26 cellular contexts compared by ENCODE assay signal in the genomic region with DNA sequence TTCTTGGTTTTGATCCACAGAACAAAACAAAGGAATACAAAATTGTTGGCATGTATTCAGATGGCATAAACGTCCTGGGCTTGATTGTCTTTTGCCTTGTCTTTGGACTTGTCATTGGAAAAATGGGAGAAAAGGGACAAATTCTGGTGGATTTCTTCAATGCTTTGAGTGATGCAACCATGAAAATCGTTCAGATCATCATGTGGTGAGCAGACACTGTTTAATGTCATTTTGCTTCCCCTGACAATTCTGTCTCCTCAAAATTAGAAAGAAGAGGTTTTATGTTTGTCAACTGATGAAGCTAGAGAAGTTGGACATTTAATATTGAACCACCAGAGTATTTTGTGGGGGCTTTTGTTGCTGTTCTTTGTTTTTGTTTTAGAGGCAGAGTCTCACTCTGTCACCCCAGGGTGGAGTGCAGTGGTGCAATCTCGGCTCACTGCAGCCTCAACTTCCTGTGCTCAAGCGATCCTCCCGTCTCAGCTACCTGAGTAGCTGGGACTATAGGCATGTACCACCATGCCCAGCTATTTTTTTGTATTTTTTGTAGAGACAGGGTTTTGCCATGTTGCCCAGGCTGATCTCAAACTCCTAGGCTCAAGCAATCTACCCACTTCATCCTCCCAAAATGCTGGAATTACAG.
DNase-seq lines count a peak whose midpoint lies in the region; ATAC-seq lines count a peak whose summit lies in the region.
"Had no signal": no experiment of that assay in that cellular context is flagged by ENCODE, and none has a peak within 500 bp of the region (broad histone marks: within the 10 kb centered on the region; RNA-seq: fewer than 3 reads in every experiment).

No MANE protein-coding gene starts in this region.

- no peaks in the 10 kb centered on the region for H3K27me3 ChIP-seq in SJCRH30
- H3K27me3 ChIP-seq: body of pancreas, esophagus muscularis mucosa, hepatocyte had no signal

- peak; percentile 50 for DNase-seq in activated CD8-positive, alpha-beta memory T cell treated with anti-CD3 and anti-CD28 coated beads, Interleukin-2, amount 10 ng/mL, durations not matched to agents 7 days and 5 days
- DNase-seq in activated CD8-positive, alpha-beta memory T cell treated with anti-CD3 and anti-CD28 coated beads, Interleukin-2, amount 50 U/mL, for 48 hours = no peak
- DNase-seq in OCI-M1 (lab: John Stamatoyannopoulos, UW) (peak; percentile 94), SJCRH30 (no peak), D341Med (ENCODE audit: low spot score) (no peak), NCI-H2227 treated with DMSO at 0.1 percent for 48 hours (lab: John Stamatoyannopoulos, UW) (no peak)
- no peak for DNase-seq in stimulated activated effector memory CD8-positive, alpha-beta T cell treated with anti-CD3 and anti-CD28 coated beads, Interleukin-12 subunit alpha, Interleukin-12 subunit beta, amount 100 ng/mL, for 72 hours (ENCODE audit: low spot score in 2 of 2)
- DNase-seq: activated B cell treated with CpG ODN at 0.5 μM for 24 hours; body of pancreas; effector memory CD4-positive, alpha-beta T cell; GOT3; immature natural killer cell; IMR-90; mesendoderm; natural killer cell; NCI-H1417 treated with DMSO at 0.1 percent for 48 hours; NCI-H2107; NCI-H510A; small intestine; stimulated activated CD4-positive, alpha-beta T cell treated with anti-CD3 and anti-CD28 coated beads, Interleukin-2, amount 100 ng/mL, for 48 hours; T1000 had no signal

- CTCF ChIA-PET in activated CD8-positive, alpha-beta memory T cell treated with anti-CD3 and anti-CD28 coated beads, Interleukin-2, amount 10 ng/mL, durations not matched to agents 7 days and 5 days (lab: Charles Lee) = interaction anchor here (1.6 kb wide), 1 partner anchor 25 kb away, joined by 3 read pairs; no protein-coding TSS in a partner anchor

- H3K9me3 Mint-ChIP-seq in activated CD8-positive, alpha-beta memory T cell treated with anti-CD3 and anti-CD28 coated beads, Interleukin-2, amount 10 ng/mL, durations not matched to agents 7 days and 5 days (ENCODE audit: low read depth) = no peaks in the 10 kb centered on the region
- H3K9me3 Mint-ChIP-seq in activated naive CD4-positive, alpha-beta T cell treated with anti-CD3 and anti-CD28 coated beads, Interleukin-2, amount 50 U/mL, for 24 hours = no peaks in the 10 kb centered on the region
- no peaks in the 10 kb centered on the region for H3K9me3 Mint-ChIP-seq in stimulated activated effector memory CD8-positive, alpha-beta T cell treated with anti-CD3 and anti-CD28 coated beads, Interleukin-12 subunit alpha, Interleukin-12 subunit beta, amount 100 ng/mL, for 72 hours
- H3K9me3 Mint-ChIP-seq: activated B cell treated with CpG ODN at 0.5 μM for 24 hours, immature natural killer cell, natural killer cell had no signal

- peaks cover 26% of the 10 kb centered on the region for H3K4me1 Mint-ChIP-seq in activated CD8-positive, alpha-beta memory T cell treated with anti-CD3 and anti-CD28 coated beads, Interleukin-2, amount 10 ng/mL, durations not matched to agents 7 days and 5 days
- H3K4me1 Mint-ChIP-seq in activated naive CD4-positive, alpha-beta T cell treated with anti-CD3 and anti-CD28 coated beads, Interleukin-2, amount 50 U/mL, for 24 hours = peaks cover 31% of the 10 kb centered on the region
- peaks cover 25% of the 10 kb centered on the region for H3K4me1 Mint-ChIP-seq in stimulated activated effector memory CD8-positive, alpha-beta T cell treated with anti-CD3 and anti-CD28 coated beads, Interleukin-12 subunit alpha, Interleukin-12 subunit beta, amount 100 ng/mL, for 72 hours
- H3K4me1 Mint-ChIP-seq: activated B cell treated with CpG ODN at 0.5 μM for 24 hours had no signal

- peak overlapping the region; percentile 52 for H3K27ac Mint-ChIP-seq in activated CD8-positive, alpha-beta memory T cell treated with anti-CD3 and anti-CD28 coated beads, Interleukin-2, amount 10 ng/mL, durations not matched to agents 7 days and 5 days
- H3K27ac Mint-ChIP-seq in activated naive CD4-positive, alpha-beta T cell treated with anti-CD3 and anti-CD28 coated beads, Interleukin-2, amount 50 U/mL, for 24 hours = peak overlapping the region; percentile 10
- H3K27ac Mint-ChIP-seq in stimulated activated effector memory CD8-positive, alpha-beta T cell treated with anti-CD3 and anti-CD28 coated beads, Interleukin-12 subunit alpha, Interleukin-12 subunit beta, amount 100 ng/mL, for 72 hours = peak overlapping the region; percentile 7
- H3K27ac Mint-ChIP-seq: activated B cell treated with CpG ODN at 0.5 μM for 24 hours, immature natural killer cell, natural killer cell had no signal

- no peak for ATAC-seq in activated CD8-positive, alpha-beta memory T cell treated with anti-CD3 and anti-CD28 coated beads, Interleukin-2, amount 10 ng/mL, durations not matched to agents 7 days and 5 days
- peak; percentile 51 for ATAC-seq in stimulated activated effector memory CD8-positive, alpha-beta T cell treated with anti-CD3 and anti-CD28 coated beads, Interleukin-12 subunit alpha, Interleukin-12 subunit beta, amount 100 ng/mL, for 72 hours
- ATAC-seq: A549, body of pancreas, left lobe of liver, natural killer cell had no signal

- H3K27me3 Mint-ChIP-seq in activated CD8-positive, alpha-beta memory T cell treated with anti-CD3 and anti-CD28 coated beads, Interleukin-2, amount 10 ng/mL, durations not matched to agents 7 days and 5 days = no peaks in the 10 kb centered on the region
- no peaks in the 10 kb centered on the region for H3K27me3 Mint-ChIP-seq in activated naive CD4-positive, alpha-beta T cell treated with anti-CD3 and anti-CD28 coated beads, Interleukin-2, amount 50 U/mL, for 24 hours
- H3K27me3 Mint-ChIP-seq: activated B cell treated with CpG ODN at 0.5 μM for 24 hours had no signal

- no peaks in the 10 kb centered on the region for H3K36me3 ChIP-seq in SJCRH30

- no peak overlapping the region for H3K4me3 ChIP-seq in SJCRH30
- H3K4me3 ChIP-seq: A549, body of pancreas, esophagus muscularis mucosa, hepatocyte had no signal

- no peaks in the 10 kb centered on the region for H3K4me1 ChIP-seq in SJCRH30
- H3K4me1 ChIP-seq: A549, body of pancreas had no signal

- no peak overlapping the region for H3K27ac ChIP-seq in SJCRH30
- H3K27ac ChIP-seq: A549, body of pancreas, esophagus muscularis mucosa, hepatocyte had no signal

- H3K36me3 Mint-ChIP-seq in activated CD8-positive, alpha-beta memory T cell treated with anti-CD3 and anti-CD28 coated beads, Interleukin-2, amount 10 ng/mL, durations not matched to agents 7 days and 5 days = no peaks in the 10 kb centered on the region
- no peaks in the 10 kb centered on the region for H3K36me3 Mint-ChIP-seq in activated naive CD4-positive, alpha-beta T cell treated with anti-CD3 and anti-CD28 coated beads, Interleukin-2, amount 50 U/mL, for 24 hours
- H3K36me3 Mint-ChIP-seq in stimulated activated effector memory CD8-positive, alpha-beta T cell treated with anti-CD3 and anti-CD28 coated beads, Interleukin-12 subunit alpha, Interleukin-12 subunit beta, amount 100 ng/mL, for 72 hours = no peaks in the 10 kb centered on the region
- H3K36me3 Mint-ChIP-seq: immature natural killer cell, natural killer cell had no signal

- H3K4me3 Mint-ChIP-seq in activated CD8-positive, alpha-beta memory T cell treated with anti-CD3 and anti-CD28 coated beads, Interleukin-2, amount 10 ng/mL, durations not matched to agents 7 days and 5 days = no peak overlapping the region
- peak overlapping the region; percentile 9 for H3K4me3 Mint-ChIP-seq in activated naive CD4-positive, alpha-beta T cell treated with anti-CD3 and anti-CD28 coated beads, Interleukin-2, amount 50 U/mL, for 24 hours
- peak overlapping the region; percentile 21 for H3K4me3 Mint-ChIP-seq in stimulated activated effector memory CD8-positive, alpha-beta T cell treated with anti-CD3 and anti-CD28 coated beads, Interleukin-12 subunit alpha, Interleukin-12 subunit beta, amount 100 ng/mL, for 72 hours
- H3K4me3 Mint-ChIP-seq: activated B cell treated with CpG ODN at 0.5 μM for 24 hours, immature natural killer cell, natural killer cell had no signal

- no peaks in the 10 kb centered on the region for H3K9me3 ChIP-seq in SJCRH30 (replicated peaks)
- H3K9me3 ChIP-seq: A549, body of pancreas, esophagus muscularis mucosa had no signal

Comparison
In these comparisons a context has a peak if more than half of its experiments do, and no peak if none do; other contexts are left out.
1. DNase-seq: peak in activated CD8-positive, alpha-beta memory T cell treated with anti-CD3 and anti-CD28 coated beads, Interleukin-2, amount 10 ng/mL, durations not matched to agents 7 days and 5 days (single experiment) and OCI-M1 (single experiment); none in activated CD8-positive, alpha-beta memory T cell treated with anti-CD3 and anti-CD28 coated beads, Interleukin-2, amount 50 U/mL, for 48 hours (single experiment), stimulated activated effector memory CD8-positive, alpha-beta T cell treated with anti-CD3 and anti-CD28 coated beads, Interleukin-12 subunit alpha, Interleukin-12 subunit beta, amount 100 ng/mL, for 72 hours (0 of 2), SJCRH30 (0 of 2), D341Med (single experiment) and NCI-H2227 treated with DMSO at 0.1 percent for 48 hours (single experiment).
2. Peak in every context shown above with its lines, with median percentiles within 50 percentile points of each other: H3K27ac Mint-ChIP-seq.